Comparison of ENCODE assay signal across 29 cellular contexts in the genomic region with DNA sequence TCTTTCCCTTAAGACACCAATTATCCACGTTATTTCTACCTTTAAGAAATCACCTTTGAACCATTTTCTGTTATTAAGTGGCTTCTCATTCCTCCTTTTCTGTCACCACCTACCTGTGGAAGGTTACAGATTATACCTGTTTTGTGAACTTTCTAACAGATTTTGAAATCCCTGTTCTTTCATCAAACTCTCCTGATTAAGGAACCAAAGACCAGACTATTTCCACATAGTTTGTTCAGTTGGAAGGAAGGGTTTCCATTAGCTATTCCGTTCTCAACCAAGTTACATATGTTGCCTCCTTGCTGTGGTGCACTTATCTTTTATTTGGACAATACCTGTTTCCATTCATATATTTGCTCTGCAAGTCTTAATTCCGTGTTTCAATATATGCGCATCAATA.
"Had no signal": no experiment of that assay in that cellular context is flagged by ENCODE, and none has a peak within 500 bp of the region (broad histone marks: within the 10 kb centered on the region; RNA-seq: fewer than 3 reads in every experiment).

No MANE protein-coding gene starts in this region.

- H3K79me2 ChIP-seq: parathyroid adenoma had no signal

- H3K27ac ChIP-seq: neural progenitor cell, ovary, parathyroid adenoma, psoas muscle, skin epidermis, spleen, suprapubic skin, testis, tibial artery, upper lobe of left lung, vagina had no signal

- H3K9me3 ChIP-seq: ovary, psoas muscle, spleen, suprapubic skin, testis, tibial artery, upper lobe of left lung, vagina had no signal

- ATAC-seq: naive thymus-derived CD4-positive, alpha-beta T cell; natural killer cell; psoas muscle; right cardiac atrium; stimulated activated memory B cell treated with anti-CD40 and anti-IgM and Interleukin-4, amounts not matched to agents 10 μg/mL and 1 μg/mL and 100 μg/mL, for 72 hours; stimulated activated naive CD8-positive, alpha-beta T cell treated with anti-CD3 and anti-CD28 coated beads, Interleukin-15, amount 100 ng/mL, for 72 hours; stimulated activated naive CD8-positive, alpha-beta T cell treated with anti-CD3 and anti-CD28 coated beads, Interleukin-15, Interleukin-2, amounts not matched to agents 100 U/mL and 50 U/mL, for 24 hours had no signal

- FAIRE-seq: urothelium cell line had no signal

- H3K4me2 ChIP-seq: neural progenitor cell, smooth muscle cell had no signal

- H3K36me3 ChIP-seq: neural progenitor cell, ovary, spleen, suprapubic skin, tibial artery, upper lobe of left lung, vagina had no signal

- H3K4me1 ChIP-seq: neural progenitor cell, parathyroid adenoma, psoas muscle, spleen, testis, upper lobe of left lung, vagina had no signal

- H3K27me3 ChIP-seq: neural progenitor cell, ovary, spleen, suprapubic skin, testis, tibial artery, upper lobe of left lung, vagina had no signal

- DNase-seq: naive thymus-derived CD4-positive, alpha-beta T cell; natural killer cell; occipital lobe; ovary; posterior cingulate gyrus; psoas muscle; right cardiac atrium; spleen; stimulated activated CD4-positive, alpha-beta T cell treated with anti-CD3 and anti-CD28 coated beads, Interleukin-12 subunit alpha, Interleukin-12 subunit beta, amount 100 ng/mL, for 4 hours; stimulated activated CD4-positive, alpha-beta T cell treated with anti-CD3 and anti-CD28 coated beads, Interleukin-1b, Interleukin-23, amount 100 ng/mL, for 48 hours; stimulated activated CD4-positive, alpha-beta T cell treated with anti-CD3 and anti-CD28 coated beads, Interleukin-4, amount 100 ng/mL, for 1 hour; stimulated activated CD4-positive, alpha-beta T cell treated with anti-CD3 and anti-CD28 coated beads, Interleukin-4, amount 100 ng/mL, for 4 hours; stimulated activated CD8-positive, alpha-beta memory T cell treated with anti-CD3 and anti-CD28 coated beads, Interleukin-4, amount 100 ng/mL, for 48 hours; stimulated activated naive CD4-positive, alpha-beta T cell; stimulated activated naive CD8-positive, alpha-beta T cell treated with anti-CD3 and anti-CD28 coated beads, Interleukin-15, amount 100 ng/mL, for 72 hours; stimulated activated naive CD8-positive, alpha-beta T cell treated with anti-CD3 and anti-CD28 coated beads, Interleukin-15, Interleukin-2, amounts not matched to agents 100 U/mL and 50 U/mL, for 24 hours; substantia nigra; testis; tibial artery; trophoblast cell; upper lobe of left lung had no signal

- H3K9ac ChIP-seq: neural progenitor cell, parathyroid adenoma had no signal

- H3K4me3 ChIP-seq: neural progenitor cell, ovary, psoas muscle, skin epidermis, smooth muscle cell, spleen, suprapubic skin, testis, tibial artery, upper lobe of left lung, vagina had no signal

- H2AFZ ChIP-seq: neural progenitor cell, parathyroid adenoma had no signal
